Comparison of ENCODE assay signal across 11 cellular contexts in genomic region chr20:50848341-50848808, GRCh38. TPM values are rescaled to one million over a fixed set of nuclear protein-coding genes. Genes with fewer than 3 reads are reported as not detected.
A peak's percentile ranks its signal among the peaks of the same experiment; 100 is the strongest.
DNase-seq lines count a peak whose midpoint lies in the region; ATAC-seq and TF ChIP-seq lines count a peak whose summit lies in the region.
"Had no signal": no experiment of that assay in that cellular context is flagged by ENCODE, and none has a peak within 500 bp of the region (broad histone marks: within the 10 kb centered on the region; RNA-seq: fewer than 3 reads in every experiment).

No MANE protein-coding gene starts in this region.

- DNase-seq in activated CD8-positive, alpha-beta memory T cell treated with anti-CD3 and anti-CD28 coated beads, Interleukin-2, amount 10 ng/mL, durations not matched to agents 7 days and 5 days = no peak
- no peak for DNase-seq in activated CD8-positive, alpha-beta memory T cell treated with anti-CD3 and anti-CD28 coated beads, Interleukin-2, amount 50 U/mL, for 4 hours
- DNase-seq in medulla oblongata (ENCODE audit: extremely low spot score) (peak; percentile 52), uterus (peak; percentile 32 to 33), smooth muscle cell (lab: John Stamatoyannopoulos, UW; ENCODE audit: unreplicated experiment) (no peak), NCI-H345 (lab: John Stamatoyannopoulos, UW) (no peak), amniotic stem cell (lab: John Stamatoyannopoulos, UW) (no peak)
- DNase-seq: effector memory CD4-positive, alpha-beta T cell; NCI-H2171 treated with DMSO at 0.1 percent for 48 hours; stimulated activated naive CD8-positive, alpha-beta T cell treated with anti-CD3 and anti-CD28 coated beads, Interleukin-15, amount 100 ng/mL, for 72 hours had no signal

- ATAC-seq in activated CD8-positive, alpha-beta memory T cell treated with anti-CD3 and anti-CD28 coated beads, Interleukin-2, amount 10 ng/mL, durations not matched to agents 7 days and 5 days = no peak
- ATAC-seq: stimulated activated naive CD8-positive, alpha-beta T cell treated with anti-CD3 and anti-CD28 coated beads, Interleukin-15, amount 100 ng/mL, for 72 hours had no signal

- 73% methylated on average over 7 of the region's 8 CpGs for WGBS in smooth muscle cell (ENCODE audit: low lambda C conversion rate)

- H3K27ac ChIP-seq in cingulate gyrus (ENCODE audit: low read depth, low read length) = peak overlapping the region; percentile 29
- peak overlapping the region in 1 of 2 donors; percentile 49 for H3K27ac ChIP-seq in uterus
- no peak overlapping the region for H3K27ac ChIP-seq in smooth muscle cell (ENCODE audit: low read depth)

- H3F3A ChIP-seq in smooth muscle cell (ENCODE audit: low read depth) = no peaks in the 10 kb centered on the region

- no peaks in the 10 kb centered on the region for H3K79me2 ChIP-seq in smooth muscle cell (ENCODE audit: low read depth)

- H4K20me1 ChIP-seq in smooth muscle cell (ENCODE audit: low read depth) = no peaks in the 10 kb centered on the region

- intact Hi-C loops in uterus (cut with DNase I; ENCODE audit: low total_unique reads) = no loop called here

- H3K27ac Mint-ChIP-seq in activated CD8-positive, alpha-beta memory T cell treated with anti-CD3 and anti-CD28 coated beads, Interleukin-2, amount 10 ng/mL, durations not matched to agents 7 days and 5 days = peak overlapping the region; percentile 66

- no peak overlapping the region for H3K9ac ChIP-seq in smooth muscle cell (ENCODE audit: low read depth)

- no peaks in the 10 kb centered on the region for H3K27me3 ChIP-seq in uterus
- no peaks in the 10 kb centered on the region for H3K27me3 ChIP-seq in smooth muscle cell (ENCODE audit: low read depth)

- no peak overlapping the region for H3K4me3 ChIP-seq in uterus
- H3K4me3 ChIP-seq in smooth muscle cell = no peak overlapping the region

- H3K4me3 Mint-ChIP-seq in activated CD8-positive, alpha-beta memory T cell treated with anti-CD3 and anti-CD28 coated beads, Interleukin-2, amount 10 ng/mL, durations not matched to agents 7 days and 5 days = no peak overlapping the region
- H3K4me3 Mint-ChIP-seq: stimulated activated naive CD8-positive, alpha-beta T cell treated with anti-CD3 and anti-CD28 coated beads, Interleukin-15, amount 100 ng/mL, for 72 hours had no signal

- no peaks in the 10 kb centered on the region for H3K9me3 Mint-ChIP-seq in activated CD8-positive, alpha-beta memory T cell treated with anti-CD3 and anti-CD28 coated beads, Interleukin-2, amount 10 ng/mL, durations not matched to agents 7 days and 5 days (ENCODE audit: low read depth)
- H3K9me3 Mint-ChIP-seq: stimulated activated naive CD8-positive, alpha-beta T cell treated with anti-CD3 and anti-CD28 coated beads, Interleukin-15, amount 100 ng/mL, for 72 hours had no signal

- TF ChIP-seq POLR2A in uterus (IDR thresholded peaks at IDR 0.05) = no peak

- H3K36me3 ChIP-seq in uterus = no peaks in the 10 kb centered on the region
- H3K36me3 ChIP-seq in smooth muscle cell (ENCODE audit: low read depth) = no peaks in the 10 kb centered on the region

- CTCF ChIA-PET in activated CD8-positive, alpha-beta memory T cell treated with anti-CD3 and anti-CD28 coated beads, Interleukin-2, amount 10 ng/mL, durations not matched to agents 7 days and 5 days (lab: Charles Lee) = interaction anchor here (0.9 to 6.6 kb wide), 3 partner anchors 54 to 81 kb away, joined by 3 to 47 read pairs (median 33); partner anchors contain the start of gene BCAS4

- H3K4me1 ChIP-seq in uterus (no peaks in the 10 kb centered on the region), smooth muscle cell (ENCODE audit: low read depth) (no peaks in the 10 kb centered on the region)

- peaks cover 9% of the 10 kb centered on the region for H3K36me3 Mint-ChIP-seq in activated CD8-positive, alpha-beta memory T cell treated with anti-CD3 and anti-CD28 coated beads, Interleukin-2, amount 10 ng/mL, durations not matched to agents 7 days and 5 days

- no peak for TF ChIP-seq CTCF in uterus (IDR thresholded peaks at IDR 0.05)
- no peak for TF ChIP-seq CTCF in smooth muscle cell (IDR thresholded peaks at IDR 0.05; ENCODE audit: borderline replicate concordance, insufficient read depth, poor library complexity, severe bottlenecking)

- no peak overlapping the region for H3K4me2 ChIP-seq in smooth muscle cell

- H3K27me3 Mint-ChIP-seq in activated CD8-positive, alpha-beta memory T cell treated with anti-CD3 and anti-CD28 coated beads, Interleukin-2, amount 10 ng/mL, durations not matched to agents 7 days and 5 days = no peaks in the 10 kb centered on the region
- H3K27me3 Mint-ChIP-seq: stimulated activated naive CD8-positive, alpha-beta T cell treated with anti-CD3 and anti-CD28 coated beads, Interleukin-15, amount 100 ng/mL, for 72 hours had no signal

- no peak overlapping the region for H2AFZ ChIP-seq in smooth muscle cell (ENCODE audit: low read depth)

- H3K4me1 Mint-ChIP-seq in activated CD8-positive, alpha-beta memory T cell treated with anti-CD3 and anti-CD28 coated beads, Interleukin-2, amount 10 ng/mL, durations not matched to agents 7 days and 5 days = peaks cover 78% of the 10 kb centered on the region

- H3K9me3 ChIP-seq in uterus (no peaks in the 10 kb centered on the region), smooth muscle cell (replicated peaks; ENCODE audit: low read depth) (no peaks in the 10 kb centered on the region)

RNA-seq across cellular contexts. Expression of gene BCAS4, which starts 53.5 kb away (rescaled TPM):
- total RNA-seq in activated CD8-positive, alpha-beta memory T cell treated with anti-CD3 and anti-CD28 coated beads, Interleukin-2, amount 10 ng/mL, durations not matched to agents 7 days and 5 days = 10 to 100 TPM; 37.6 to 44.8 TPM
- 1 to 10 TPM in 2 of 4 donors, under 1 TPM in 1, not detected in 1; under 0.01 to 9.1 (median 3.5) TPM for total RNA-seq in uterus
- total RNA-seq in smooth muscle cell = 1.1 and 5.3 TPM in 2 replicates
- 13.1 and 14.1 TPM in 2 replicates for polyA plus RNA-seq in smooth muscle cell

Comparison
In these comparisons a context has a peak if more than half of its experiments do, and no peak if none do; other contexts are left out.
1. DNase-seq: peak in medulla oblongata (single experiment) and uterus (2 of 2); none in activated CD8-positive, alpha-beta memory T cell treated with anti-CD3 and anti-CD28 coated beads, Interleukin-2, amount 10 ng/mL, durations not matched to agents 7 days and 5 days (single experiment), activated CD8-positive, alpha-beta memory T cell treated with anti-CD3 and anti-CD28 coated beads, Interleukin-2, amount 50 U/mL, for 4 hours (single experiment), smooth muscle cell (single experiment), NCI-H345 (single experiment) and amniotic stem cell (single experiment).